In the genomic region with DNA sequence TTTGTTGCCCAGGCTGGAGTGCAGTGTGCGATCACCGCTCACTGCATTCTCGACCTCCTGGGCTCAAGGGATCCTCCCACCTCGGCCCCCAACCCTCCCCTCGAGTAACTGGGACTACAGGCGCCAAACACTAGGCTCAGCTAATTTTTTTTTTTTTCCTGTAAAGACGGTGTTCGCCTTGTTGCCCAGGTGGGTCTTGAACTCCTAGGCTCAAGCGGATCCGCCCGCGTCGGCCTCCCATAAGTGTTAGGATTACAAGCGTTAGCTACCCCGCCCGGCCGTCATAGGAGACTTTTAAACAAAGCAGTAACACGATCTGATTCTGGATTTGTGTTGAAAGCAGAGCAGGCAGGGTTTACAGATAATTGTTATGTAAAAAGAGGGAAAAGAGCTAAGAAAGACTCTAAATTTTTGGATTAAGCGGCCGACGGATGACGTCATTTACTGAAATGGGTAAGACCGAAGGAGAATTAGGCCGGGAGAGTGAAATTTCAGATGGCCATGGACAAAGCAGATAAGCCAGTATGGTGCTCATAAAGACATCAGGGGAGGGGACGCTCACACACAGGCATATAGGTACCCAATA, we compare ENCODE assay signal across 8 cellular contexts.
DNase-seq lines count a peak whose midpoint lies in the region; TF ChIP-seq lines count a peak whose summit lies in the region.

No MANE protein-coding gene starts in this region.

- H3K4me3 ChIP-seq in GM08714 (ENCODE audit: low read length) (peak overlapping the region; percentile 89), HAP-1 (peak overlapping the region; percentile 86), WERI-Rb-1 (ENCODE audit: low read depth, low read length) (peak overlapping the region; percentile 97)

- in situ Hi-C loops in HAP-1 (cut with MboI; ENCODE audit: low sequenced_read_pairs) (no loop called here), GM13977 (cut with MboI; ENCODE audit: low pct_unique_long_range_greater_than_20kb, low sequenced_read_pairs, unreplicated experiment) (no loop called here)

- peaks cover under 1% of the 10 kb centered on the region; the same call in 1 of the 2 replicates for H3K36me3 ChIP-seq in HAP-1 (replicated peaks)
- H3K36me3 ChIP-seq in WERI-Rb-1 = peaks cover 14% of the 10 kb centered on the region

- DNase-seq in HAP-1 (ENCODE audit: low spot score in 2 of 2) (peak; percentile 89 to 98), NAMALWA (ENCODE audit: low spot score) (peak; percentile 78), WERI-Rb-1 (peak; percentile 72), midbrain (lab: John Stamatoyannopoulos, UW) (peak; percentile 65), substantia nigra (lab: John Stamatoyannopoulos, UW) (peak in 15 of 49 donors; percentile 2 to 59 (median 22)), GM13977 (ENCODE audit: low spot score) (no peak)
- DNase-seq in effector CD8-positive, alpha-beta T cell (lab: John Stamatoyannopoulos, UW) = peak; percentile 17

- no peaks in the 10 kb centered on the region for H3K27me3 ChIP-seq in HAP-1 (ENCODE audit: low read depth)
- H3K27me3 ChIP-seq in WERI-Rb-1 (ENCODE audit: insufficient read depth, low read depth, severe bottlenecking) = no peaks in the 10 kb centered on the region

- H3K27ac ChIP-seq in WERI-Rb-1 = peak overlapping the region; percentile 95
- H3K27ac ChIP-seq in substantia nigra (ENCODE audit: low read depth, low read length, poor library complexity, severe bottlenecking) = peak overlapping the region; percentile 94

- TF ChIP-seq CTCF in WERI-Rb-1 (IDR thresholded peaks at IDR 0.05; ENCODE audit: low read depth, low read length) (no peak), GM13977 (IDR thresholded peaks at IDR 0.05; ENCODE audit: extremely low read depth, insufficient read depth, missing control alignments) (no peak)

- peaks cover 15% of the 10 kb centered on the region for H3K4me1 ChIP-seq in HAP-1

- H3K9me3 ChIP-seq in HAP-1 (no peaks in the 10 kb centered on the region), WERI-Rb-1 (ENCODE audit: severe bottlenecking) (no peaks in the 10 kb centered on the region)
